Comparison of ENCODE assay signal across 24 cellular contexts in the genomic region with DNA sequence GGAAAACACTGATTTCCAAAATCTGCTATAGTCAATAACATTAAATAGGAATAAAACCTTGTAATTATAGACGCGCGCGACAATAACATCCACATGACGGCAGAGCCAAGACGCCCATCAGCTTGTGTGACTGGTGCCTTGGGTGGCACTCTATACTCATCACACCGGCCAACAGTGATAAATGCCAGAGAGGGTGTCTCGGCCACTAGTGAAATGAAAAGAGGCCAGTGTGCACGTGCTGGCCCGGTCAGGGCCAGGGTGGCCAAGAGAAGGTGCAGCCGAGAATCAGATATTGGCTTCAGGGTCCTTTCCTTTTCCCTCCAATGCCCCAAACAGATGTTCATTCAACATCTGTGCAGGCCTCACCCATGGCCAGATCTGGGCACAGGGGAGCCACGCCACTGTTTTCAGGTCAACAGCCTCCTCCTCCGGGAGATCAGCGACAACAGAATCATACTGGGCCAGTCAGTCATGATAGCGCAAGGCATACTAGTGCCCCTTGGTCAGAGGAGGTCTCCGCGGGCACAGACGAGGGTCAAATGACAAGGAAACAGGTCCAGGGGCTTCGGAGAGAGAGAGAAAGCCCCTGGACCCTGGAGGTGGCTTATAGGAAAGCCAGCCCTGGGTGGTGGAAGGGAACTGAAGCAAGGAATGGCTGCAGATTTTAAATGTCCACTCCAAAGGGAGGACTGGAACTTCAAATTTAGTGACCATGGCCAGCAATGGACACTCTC.
"Had no signal": no experiment of that assay in that cellular context is flagged by ENCODE, and none has a peak within 500 bp of the region (broad histone marks: within the 10 kb centered on the region; RNA-seq: fewer than 3 reads in every experiment).

No MANE protein-coding gene starts in this region.

- H3K4me1 Mint-ChIP-seq: activated naive CD8-positive, alpha-beta T cell treated with anti-CD3 and anti-CD28 coated beads, Interleukin-2, amount 50 U/mL, for 24 hours; neural progenitor cell had no signal

- H3K36me3 ChIP-seq: neural progenitor cell had no signal

- H3K27ac Mint-ChIP-seq: activated CD8-positive, alpha-beta T cell treated with anti-CD3 and anti-CD28 coated beads, Interleukin-2, amount 10 ng/mL, durations not matched to agents 7 days and 5 days; activated naive CD8-positive, alpha-beta T cell treated with anti-CD3 and anti-CD28 coated beads, Interleukin-2, amount 50 U/mL, for 24 hours; activated T-helper 2 cell treated with anti-CD3 and anti-CD28 coated beads, Interferon-gamma antibody, Interleukin-2, Interleukin-4, amounts not matched to agents 10 μg/mL and 5 μg/mL and 100 μg/mL, durations not matched to agents 14 hours and 24 hours and 36 hours; dendritic cell treated with granulocyte-macrophage colony-stimulating factor and Interleukin-4, amounts not matched to agents 40 ng/mL and 50 ng/mL, for 4 days; neural progenitor cell had no signal

- H3K27ac ChIP-seq: cardiac muscle cell, neural progenitor cell, testis had no signal

- ATAC-seq: activated CD4-positive, CD25-positive, alpha-beta regulatory T cell treated with anti-CD3 and anti-CD28 coated beads, Interleukin-2, amount 50 U/mL, for 24 hours; activated CD8-positive, alpha-beta T cell treated with anti-CD3 and anti-CD28 coated beads, Interleukin-2, amount 10 ng/mL, durations not matched to agents 7 days and 5 days; activated naive CD8-positive, alpha-beta T cell treated with anti-CD3 and anti-CD28 coated beads, Interleukin-2, amount 50 U/mL, for 24 hours; esophagus mucosa; naive thymus-derived CD4-positive, alpha-beta T cell had no signal

- DNase-seq: activated CD4-positive, alpha-beta T cell treated with anti-CD3 and anti-CD28 coated beads, Interleukin-2, amount 50 U/mL, for 1 hour; activated CD8-positive, alpha-beta T cell treated with anti-CD3 and anti-CD28 coated beads, Interleukin-2, amount 10 ng/mL, durations not matched to agents 7 days and 5 days; activated naive CD4-positive, alpha-beta T cell treated with Interleukin-2 at 50 U/mL for 16 hours; activated naive CD8-positive, alpha-beta T cell treated with anti-CD3 and anti-CD28 coated beads, Interleukin-2, amount 50 U/mL, for 24 hours; activated T-cell treated with anti-CD3 and anti-CD28 coated beads, Interleukin-2, amount 50 U/mL, for 1 hour; effector CD4-positive, alpha-beta T cell; foreskin melanocyte; glutamatergic neuron; hippocampal formation; left ventricle myocardium superior; mesendoderm; naive thymus-derived CD4-positive, alpha-beta T cell; SK-N-SH; spleen; stimulated activated CD4-positive, alpha-beta T cell treated with anti-CD3 and anti-CD28 coated beads, Interleukin-4, amount 100 ng/mL, for 1 hour; stimulated activated naive CD4-positive, alpha-beta T cell; testis; trophoblast cell had no signal

- H3K4me2 ChIP-seq: neural progenitor cell, SK-N-SH had no signal

- H3K9ac ChIP-seq: neural progenitor cell, SK-N-SH had no signal

- H3K4me3 ChIP-seq: cardiac muscle cell, neural progenitor cell, spleen, testis had no signal

- H3K27me3 ChIP-seq: cardiac muscle cell, neural progenitor cell, spleen, testis had no signal

- H3K4me3 Mint-ChIP-seq: activated CD8-positive, alpha-beta T cell treated with anti-CD3 and anti-CD28 coated beads, Interleukin-2, amount 10 ng/mL, durations not matched to agents 7 days and 5 days; activated naive CD8-positive, alpha-beta T cell treated with anti-CD3 and anti-CD28 coated beads, Interleukin-2, amount 50 U/mL, for 24 hours; dendritic cell treated with granulocyte-macrophage colony-stimulating factor and Interleukin-4, amounts not matched to agents 40 ng/mL and 50 ng/mL, for 4 days; naive thymus-derived CD4-positive, alpha-beta T cell; neural progenitor cell had no signal

- H3K4me1 ChIP-seq: neural progenitor cell, spleen, testis had no signal

- H2AFZ ChIP-seq: neural progenitor cell had no signal

- H3K9me3 ChIP-seq: SK-N-SH, spleen, testis had no signal

- H3K27me3 Mint-ChIP-seq: activated naive CD8-positive, alpha-beta T cell treated with anti-CD3 and anti-CD28 coated beads, Interleukin-2, amount 50 U/mL, for 24 hours; dendritic cell treated with granulocyte-macrophage colony-stimulating factor and Interleukin-4, amounts not matched to agents 40 ng/mL and 50 ng/mL, for 4 days; naive thymus-derived CD4-positive, alpha-beta T cell had no signal

- H3K9me3 Mint-ChIP-seq: activated naive CD8-positive, alpha-beta T cell treated with anti-CD3 and anti-CD28 coated beads, Interleukin-2, amount 50 U/mL, for 24 hours; activated T-helper 2 cell treated with anti-CD3 and anti-CD28 coated beads, Interferon-gamma antibody, Interleukin-2, Interleukin-4, amounts not matched to agents 10 μg/mL and 5 μg/mL and 100 μg/mL, durations not matched to agents 14 hours and 24 hours and 36 hours; dendritic cell treated with granulocyte-macrophage colony-stimulating factor and Interleukin-4, amounts not matched to agents 40 ng/mL and 50 ng/mL, for 4 days; naive thymus-derived CD4-positive, alpha-beta T cell; neural progenitor cell had no signal
